Comparison of ENCODE assay signal across 1 cellular context in genomic region chr7:123629281-123629680, GRCh38.
TF ChIP-seq lines count a peak whose summit lies in the region.

No MANE protein-coding gene starts in this region.

TF ChIP-seq in GM12878, 131 proteins besides CTCF, POLR2A, EP300 and RAD21 (continued from another document):
- TF ChIP-seq ZBTB11 (CRISPR knock-in tag; IDR thresholded peaks at IDR 0.05): no peak
- no peak for TF ChIP-seq EZH2 (IDR thresholded peaks at IDR 0.05; ENCODE audit: borderline replicate concordance, control insufficient read depth, low read depth, low read length)
- TF ChIP-seq, protein P1, sequence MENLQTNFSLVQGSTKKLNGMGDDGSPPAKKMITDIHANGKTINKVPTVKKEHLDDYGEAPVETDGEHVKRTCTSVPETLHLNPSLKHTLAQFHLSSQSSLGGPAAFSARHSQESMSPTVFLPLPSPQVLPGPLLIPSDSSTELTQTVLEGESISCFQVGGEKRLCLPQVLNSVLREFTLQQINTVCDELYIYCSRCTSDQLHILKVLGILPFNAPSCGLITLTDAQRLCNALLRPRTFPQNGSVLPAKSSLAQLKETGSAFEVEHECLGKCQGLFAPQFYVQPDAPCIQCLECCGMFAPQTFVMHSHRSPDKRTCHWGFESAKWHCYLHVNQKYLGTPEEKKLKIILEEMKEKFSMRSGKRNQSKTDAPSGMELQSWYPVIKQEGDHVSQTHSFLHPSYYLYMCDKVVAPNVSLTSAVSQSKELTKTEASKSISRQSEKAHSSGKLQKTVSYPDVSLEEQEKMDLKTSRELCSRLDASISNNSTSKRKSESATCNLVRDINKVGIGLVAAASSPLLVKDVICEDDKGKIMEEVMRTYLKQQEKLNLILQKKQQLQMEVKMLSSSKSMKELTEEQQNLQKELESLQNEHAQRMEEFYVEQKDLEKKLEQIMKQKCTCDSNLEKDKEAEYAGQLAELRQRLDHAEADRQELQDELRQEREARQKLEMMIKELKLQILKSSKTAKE (IDR thresholded peaks at IDR 0.05; ENCODE audit: low read depth, poor library complexity, severe bottlenecking): no peak
- no peak for TF ChIP-seq SIX5 (IDR thresholded peaks at IDR 0.05; ENCODE audit: low read depth, low read length, severe bottlenecking)
- TF ChIP-seq ZNF207 (IDR thresholded peaks at IDR 0.05; ENCODE audit: borderline replicate concordance): no peak
- no peak for TF ChIP-seq E4F1 (IDR thresholded peaks at IDR 0.05; ENCODE audit: borderline replicate concordance, partially characterized antibody)
- TF ChIP-seq MLLT1 (IDR thresholded peaks at IDR 0.05): no peak
- TF ChIP-seq, protein P2, sequence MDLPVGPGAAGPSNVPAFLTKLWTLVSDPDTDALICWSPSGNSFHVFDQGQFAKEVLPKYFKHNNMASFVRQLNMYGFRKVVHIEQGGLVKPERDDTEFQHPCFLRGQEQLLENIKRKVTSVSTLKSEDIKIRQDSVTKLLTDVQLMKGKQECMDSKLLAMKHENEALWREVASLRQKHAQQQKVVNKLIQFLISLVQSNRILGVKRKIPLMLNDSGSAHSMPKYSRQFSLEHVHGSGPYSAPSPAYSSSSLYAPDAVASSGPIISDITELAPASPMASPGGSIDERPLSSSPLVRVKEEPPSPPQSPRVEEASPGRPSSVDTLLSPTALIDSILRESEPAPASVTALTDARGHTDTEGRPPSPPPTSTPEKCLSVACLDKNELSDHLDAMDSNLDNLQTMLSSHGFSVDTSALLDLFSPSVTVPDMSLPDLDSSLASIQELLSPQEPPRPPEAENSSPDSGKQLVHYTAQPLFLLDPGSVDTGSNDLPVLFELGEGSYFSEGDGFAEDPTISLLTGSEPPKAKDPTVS (IDR thresholded peaks at IDR 0.05; ENCODE audit: low read depth, low read length): no peak
- TF ChIP-seq, protein P3, sequence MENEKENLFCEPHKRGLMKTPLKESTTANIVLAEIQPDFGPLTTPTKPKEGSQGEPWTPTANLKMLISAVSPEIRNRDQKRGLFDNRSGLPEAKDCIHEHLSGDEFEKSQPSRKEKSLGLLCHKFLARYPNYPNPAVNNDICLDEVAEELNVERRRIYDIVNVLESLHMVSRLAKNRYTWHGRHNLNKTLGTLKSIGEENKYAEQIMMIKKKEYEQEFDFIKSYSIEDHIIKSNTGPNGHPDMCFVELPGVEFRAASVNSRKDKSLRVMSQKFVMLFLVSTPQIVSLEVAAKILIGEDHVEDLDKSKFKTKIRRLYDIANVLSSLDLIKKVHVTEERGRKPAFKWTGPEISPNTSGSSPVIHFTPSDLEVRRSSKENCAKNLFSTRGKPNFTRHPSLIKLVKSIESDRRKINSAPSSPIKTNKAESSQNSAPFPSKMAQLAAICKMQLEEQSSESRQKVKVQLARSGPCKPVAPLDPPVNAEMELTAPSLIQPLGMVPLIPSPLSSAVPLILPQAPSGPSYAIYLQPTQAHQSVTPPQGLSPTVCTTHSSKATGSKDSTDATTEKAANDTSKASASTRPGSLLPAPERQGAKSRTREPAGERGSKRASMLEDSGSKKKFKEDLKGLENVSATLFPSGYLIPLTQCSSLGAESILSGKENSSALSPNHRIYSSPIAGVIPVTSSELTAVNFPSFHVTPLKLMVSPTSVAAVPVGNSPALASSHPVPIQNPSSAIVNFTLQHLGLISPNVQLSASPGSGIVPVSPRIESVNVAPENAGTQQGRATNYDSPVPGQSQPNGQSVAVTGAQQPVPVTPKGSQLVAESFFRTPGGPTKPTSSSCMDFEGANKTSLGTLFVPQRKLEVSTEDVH (IDR thresholded peaks at IDR 0.05; ENCODE audit: low read depth, partially characterized antibody): no peak
- TF ChIP-seq RUNX3 (IDR thresholded peaks at IDR 0.05; ENCODE audit: low read length): no peak
- TF ChIP-seq ESRRA (IDR thresholded peaks at IDR 0.05; ENCODE audit: low read length): no peak
- no peak for TF ChIP-seq CHD2 (IDR thresholded peaks at IDR 0.05; ENCODE audit: borderline replicate concordance, low read depth, low read length)
- TF ChIP-seq IKZF1 (conservative IDR thresholded peaks at IDR 0.05): no peak
- TF ChIP-seq ETV6 (conservative IDR thresholded peaks at IDR 0.05 in 1 of 2, IDR thresholded peaks at IDR 0.05 in 1 of 2; ENCODE audit: borderline replicate concordance in 1 of 2, low read depth in 1 of 2): no peak
